ENCODE assay signal across 17 cellular contexts in the genomic region with DNA sequence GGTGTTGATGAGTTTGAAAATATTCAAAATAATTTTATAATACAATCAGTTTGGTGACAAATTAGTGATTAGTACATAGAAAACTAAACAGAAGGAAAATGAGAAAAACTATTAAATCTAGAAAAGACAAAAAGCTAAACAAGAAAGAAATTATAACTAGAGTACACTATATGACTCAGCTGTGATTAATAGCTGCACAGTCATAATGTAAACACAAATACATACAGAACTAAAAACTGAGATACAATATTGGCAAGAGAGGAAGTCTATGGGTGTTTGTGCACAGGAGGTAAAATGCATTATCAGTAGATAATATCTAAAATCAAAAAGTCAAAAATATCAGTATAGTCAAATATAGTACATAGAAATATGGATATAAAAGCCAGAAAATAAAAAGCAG.
DNase-seq lines count a peak whose midpoint lies in the region; ATAC-seq, FAIRE-seq and TF ChIP-seq lines count a peak whose summit lies in the region.
"Had no signal": no experiment of that assay in that cellular context is flagged by ENCODE, and none has a peak within 500 bp of the region (broad histone marks: within the 10 kb centered on the region; RNA-seq: fewer than 3 reads in every experiment).

No MANE protein-coding gene starts in this region.

- RAD21 ChIA-PET in HCT116 (lab: Charles Lee; ENCODE audit: low non-redundant PET in 1 of 2, low total read pairs in 2 of 2, uncharacterized antibody in 2 of 2, unreplicated experiment in 2 of 2), result no interaction called here

- no peak for TF ChIP-seq POLR2A in HCT116 (IDR thresholded peaks at IDR 0.05; ENCODE audit: borderline replicate concordance, extremely low read depth, insufficient read depth, insufficient read length)

- H3K9ac ChIP-seq in HCT116 (ENCODE audit: low read length), result no peak overlapping the region

- POLR2A ChIA-PET in HCT116 (lab: Charles Lee) (no interaction called here), PC-9 (lab: Charles Lee; ENCODE audit: unreplicated experiment) (interaction anchor here (0.6 kb wide), 2 partner anchors 10 to 36 kb away, joined by 3 to 5 read pairs; no protein-coding TSS in a partner anchor)

- H3K4me2 ChIP-seq in HCT116 (ENCODE audit: low read length), result peak overlapping the region; percentile 7; the same call in 1 of the 2 replicates
- no peak overlapping the region for H3K4me2 ChIP-seq in PC-9
- no peak overlapping the region for H3K4me2 ChIP-seq in osteoblast (ENCODE audit: insufficient read depth, low read length)
- H3K4me2 ChIP-seq: GM23338 had no signal

- H2AFZ ChIP-seq in HCT116 (ENCODE audit: low read depth, low read length, poor library complexity, severe bottlenecking), result no peak overlapping the region
- H2AFZ ChIP-seq in PC-9, result no peak overlapping the region
- H2AFZ ChIP-seq in osteoblast (ENCODE audit: low read length), result no peak overlapping the region
- H2AFZ ChIP-seq: GM23338 had no signal

- intact Hi-C loops in HCT116 (cut with micrococcal nuclease) (loop anchor here (10.0 kb wide), 1 partner anchor 225 kb away; no protein-coding TSS in a partner anchor), PC-9 (cut with micrococcal nuclease; ENCODE audit: unreplicated experiment) (no loop called here)

- TF ChIP-seq CTCF in HCT116 (IDR thresholded peaks at IDR 0.05 in 2 of 3, conservative IDR thresholded peaks at IDR 0.05 in 1 of 3; ENCODE audit: borderline replicate concordance in 1 of 3, insufficient read depth in 1 of 3, low read depth in 2 of 3, low read length in 2 of 3) (no peak), PC-9 (conservative IDR thresholded peaks at IDR 0.05) (no peak), bronchial epithelial cell (IDR thresholded peaks at IDR 0.05; ENCODE audit: insufficient read depth, low read length, severe bottlenecking) (no peak), osteoblast (IDR thresholded peaks at IDR 0.05; ENCODE audit: extremely low read depth, low read depth, low read length) (no peak)

- H3K79me2 ChIP-seq in HCT116 (ENCODE audit: insufficient read depth, low read length) (no peaks in the 10 kb centered on the region), PC-9 (ENCODE audit: low read depth) (no peaks in the 10 kb centered on the region), osteoblast (ENCODE audit: insufficient read depth, low read length) (no peaks in the 10 kb centered on the region)

- CTCF ChIA-PET in HCT116 (lab: Charles Lee), result no interaction called here
- CTCF ChIA-PET in PC-9 (lab: Charles Lee), result no interaction called here

- ATAC-seq in HCT116 (no peak), GM19452 (IDR thresholded peaks at IDR 0.05; ENCODE audit: unreplicated experiment) (no peak)
- ATAC-seq: GM23338, SK-N-SH treated with all-trans-retinoic acid at 6 μM for 48 hours had no signal

- H3K27ac ChIP-seq in HCT116 (ENCODE audit: low read depth, low read length) (no peak overlapping the region), PC-9 (peak overlapping the region; percentile 42), osteoblast (ENCODE audit: low read depth, low read length) (no peak overlapping the region)

- no peaks in the 10 kb centered on the region for H4K20me1 ChIP-seq in HCT116 (ENCODE audit: insufficient read depth)
- no peaks in the 10 kb centered on the region for H4K20me1 ChIP-seq in PC-9 (ENCODE audit: insufficient read depth)
- H4K20me1 ChIP-seq in osteoblast (ENCODE audit: insufficient read depth, low read length), result no peaks in the 10 kb centered on the region

- DNase-seq in HCT116 (ENCODE audit: low read depth, low spot score) (no peak), PC-9 (peak in 1 of 2 experiments; percentile 61), bronchial epithelial cell (ENCODE audit: low read depth) (peak; percentile 80), osteoblast (ENCODE audit: insufficient read length, low spot score, missing footprints) (peak; percentile 89), NCI-H446 treated with DMSO at 0.1 percent for 48 hours (lab: John Stamatoyannopoulos, UW) (no peak), medulla oblongata (ENCODE audit: extremely low spot score) (no peak)
- DNase-seq: GDM1, NCI-H1417 treated with DMSO at 0.1 percent for 48 hours, NCI-H1930, NCI-H226, NCI-H526, SHP77 treated with DMSO at 0.1 percent for 48 hours, T-helper 1 cell had no signal

- H3F3A ChIP-seq in PC-9 (ENCODE audit: insufficient read depth, low read depth), result peaks cover under 1% of the 10 kb centered on the region; the same call in 1 of the 2 replicates

- BruUV-seq in HCT116 (replicated peaks; lab: Mats Ljungman, UMichigan) (no TSS peak), PC-9 (replicated peaks; lab: Mats Ljungman, UMichigan) (no TSS peak)

- FAIRE-seq in bronchial epithelial cell (lab: Jason Lieb, UNC), result no peak
- FAIRE-seq: RCC 7860 had no signal

- H3K4me1 ChIP-seq in HCT116 (ENCODE audit: control insufficient read depth in 1 of 2, insufficient read depth in 2 of 2, low read length in 2 of 2), result peaks cover 5 to 17% of the 10 kb centered on the region in 2 experiments; a peak in 3 of 4 replicates
- peaks cover 38% of the 10 kb centered on the region for H3K4me1 ChIP-seq in PC-9 (replicated peaks; ENCODE audit: insufficient read depth)
- peaks cover 9% of the 10 kb centered on the region for H3K4me1 ChIP-seq in osteoblast (ENCODE audit: insufficient read depth, low read length)

- H3K36me3 ChIP-seq in HCT116 (ENCODE audit: control insufficient read depth in 1 of 2, insufficient read depth in 2 of 2, low read length in 2 of 2) (no peaks in the 10 kb centered on the region), PC-9 (ENCODE audit: low read depth) (no peaks in the 10 kb centered on the region), bronchial epithelial cell (ENCODE audit: control insufficient read depth, insufficient read depth, low read length) (no peaks in the 10 kb centered on the region), osteoblast (ENCODE audit: insufficient read depth, low read length) (no peaks in the 10 kb centered on the region)

- H3K9me2 ChIP-seq in HCT116 (ENCODE audit: insufficient read depth) (no peaks in the 10 kb centered on the region), PC-9 (ENCODE audit: insufficient read depth) (no peaks in the 10 kb centered on the region)

- TF ChIP-seq RAD21 in HCT116 (IDR thresholded peaks at IDR 0.05; ENCODE audit: low read depth), result no peak

- H3K4me3 ChIP-seq in HCT116 (replicated peaks in 1 of 2; ENCODE audit: low read depth in 1 of 2, low read length in 2 of 2), result no peak overlapping the region
- 0 out of 2 replicates have a peak overlapping the region, but pooled peaks have one; percentile 8 for H3K4me3 ChIP-seq in PC-9
- no peak overlapping the region for H3K4me3 ChIP-seq in bronchial epithelial cell (ENCODE audit: low read depth, low read length)
- no peak overlapping the region for H3K4me3 ChIP-seq in osteoblast (ENCODE audit: insufficient read depth, low read length)
- H3K4me3 ChIP-seq: GM23338 had no signal

- no peaks in the 10 kb centered on the region for H3K9me3 ChIP-seq in HCT116 (ENCODE audit: control insufficient read depth in 1 of 2, insufficient read depth in 1 of 2, low read depth in 1 of 2, low read length in 2 of 2)
- no peaks in the 10 kb centered on the region for H3K9me3 ChIP-seq in PC-9 (ENCODE audit: insufficient read depth, low read depth)
- H3K9me3 ChIP-seq in osteoblast (ENCODE audit: low read depth, low read length), result no peaks in the 10 kb centered on the region

- H3K27me3 ChIP-seq in HCT116 (ENCODE audit: insufficient read depth, low read length), result no peaks in the 10 kb centered on the region
- H3K27me3 ChIP-seq in PC-9 (ENCODE audit: insufficient read depth, low read depth), result no peaks in the 10 kb centered on the region
- no peaks in the 10 kb centered on the region for H3K27me3 ChIP-seq in bronchial epithelial cell (ENCODE audit: control insufficient read depth, insufficient read depth, low read length)
- H3K27me3 ChIP-seq in osteoblast (ENCODE audit: insufficient read depth, low read length), result no peaks in the 10 kb centered on the region

TF ChIP-seq in HCT116, 20 proteins besides CTCF, POLR2A, EP300 and RAD21 (continues in another document):
- TF ChIP-seq, protein P1, sequence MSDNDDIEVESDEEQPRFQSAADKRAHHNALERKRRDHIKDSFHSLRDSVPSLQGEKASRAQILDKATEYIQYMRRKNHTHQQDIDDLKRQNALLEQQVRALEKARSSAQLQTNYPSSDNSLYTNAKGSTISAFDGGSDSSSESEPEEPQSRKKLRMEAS (IDR thresholded peaks at IDR 0.05), result no peak
- TF ChIP-seq FOSL1 (IDR thresholded peaks at IDR 0.05; ENCODE audit: low read depth) (peak; percentile 76), POLR2AphosphoS5 (IDR thresholded peaks at IDR 0.05; ENCODE audit: low read depth, low read length) (no peak), EZH2 (IDR thresholded peaks at IDR 0.05) (no peak), SRF (IDR thresholded peaks at IDR 0.05; ENCODE audit: low read depth) (no peak), YY1 (IDR thresholded peaks at IDR 0.05; ENCODE audit: extremely low read depth, insufficient replicate concordance, low read depth, low read length) (no peak), ZFX (IDR thresholded peaks at IDR 0.05) (no peak)
- TF ChIP-seq, protein P2, sequence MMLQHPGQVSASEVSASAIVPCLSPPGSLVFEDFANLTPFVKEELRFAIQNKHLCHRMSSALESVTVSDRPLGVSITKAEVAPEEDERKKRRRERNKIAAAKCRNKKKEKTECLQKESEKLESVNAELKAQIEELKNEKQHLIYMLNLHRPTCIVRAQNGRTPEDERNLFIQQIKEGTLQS (IDR thresholded peaks at IDR 0.05), result no peak
- TF ChIP-seq, protein P3, sequence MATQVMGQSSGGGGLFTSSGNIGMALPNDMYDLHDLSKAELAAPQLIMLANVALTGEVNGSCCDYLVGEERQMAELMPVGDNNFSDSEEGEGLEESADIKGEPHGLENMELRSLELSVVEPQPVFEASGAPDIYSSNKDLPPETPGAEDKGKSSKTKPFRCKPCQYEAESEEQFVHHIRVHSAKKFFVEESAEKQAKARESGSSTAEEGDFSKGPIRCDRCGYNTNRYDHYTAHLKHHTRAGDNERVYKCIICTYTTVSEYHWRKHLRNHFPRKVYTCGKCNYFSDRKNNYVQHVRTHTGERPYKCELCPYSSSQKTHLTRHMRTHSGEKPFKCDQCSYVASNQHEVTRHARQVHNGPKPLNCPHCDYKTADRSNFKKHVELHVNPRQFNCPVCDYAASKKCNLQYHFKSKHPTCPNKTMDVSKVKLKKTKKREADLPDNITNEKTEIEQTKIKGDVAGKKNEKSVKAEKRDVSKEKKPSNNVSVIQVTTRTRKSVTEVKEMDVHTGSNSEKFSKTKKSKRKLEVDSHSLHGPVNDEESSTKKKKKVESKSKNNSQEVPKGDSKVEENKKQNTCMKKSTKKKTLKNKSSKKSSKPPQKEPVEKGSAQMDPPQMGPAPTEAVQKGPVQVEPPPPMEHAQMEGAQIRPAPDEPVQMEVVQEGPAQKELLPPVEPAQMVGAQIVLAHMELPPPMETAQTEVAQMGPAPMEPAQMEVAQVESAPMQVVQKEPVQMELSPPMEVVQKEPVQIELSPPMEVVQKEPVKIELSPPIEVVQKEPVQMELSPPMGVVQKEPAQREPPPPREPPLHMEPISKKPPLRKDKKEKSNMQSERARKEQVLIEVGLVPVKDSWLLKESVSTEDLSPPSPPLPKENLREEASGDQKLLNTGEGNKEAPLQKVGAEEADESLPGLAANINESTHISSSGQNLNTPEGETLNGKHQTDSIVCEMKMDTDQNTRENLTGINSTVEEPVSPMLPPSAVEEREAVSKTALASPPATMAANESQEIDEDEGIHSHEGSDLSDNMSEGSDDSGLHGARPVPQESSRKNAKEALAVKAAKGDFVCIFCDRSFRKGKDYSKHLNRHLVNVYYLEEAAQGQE (IDR thresholded peaks at IDR 0.05; ENCODE audit: low read depth), result no peak

Comparison
In these comparisons a context has a peak if more than half of its experiments do, and no peak if none do; other contexts are left out.
1. DNase-seq: peak in bronchial epithelial cell (single experiment) and osteoblast (single experiment); none in HCT116 (single experiment), NCI-H446 treated with DMSO at 0.1 percent for 48 hours (single experiment) and medulla oblongata (single experiment).